Comparison of ENCODE assay signal across 8 cellular contexts in genomic region chr3:151203053-151203420, GRCh38. TPM values are rescaled to one million over a fixed set of nuclear protein-coding genes. Genes with fewer than 3 reads are reported as not detected.
DNase-seq lines count a peak whose midpoint lies in the region; ATAC-seq and TF ChIP-seq lines count a peak whose summit lies in the region.

Gene GPR171, minus strand, starts transcription at chr3:151203216. Its CDS starts 3,830 bp downstream, at chr3:151199386.

- no peak within 1 kb of the TSS for H3K27ac ChIP-seq in neural progenitor cell
- H3K27ac ChIP-seq in esophagus muscularis mucosa (replicated peaks in 1 of 4), result no peak within 1 kb of the TSS

- WGBS in esophagus muscularis mucosa, result 91% methylated on average over 3 of the region's 3 CpGs

- H3K27me3 Mint-ChIP-seq in activated naive CD4-positive, alpha-beta T cell treated with anti-CD3 and anti-CD28 coated beads for 36 hours (ENCODE audit: low read depth), result no peaks in the 10 kb centered on the region
- no peaks in the 10 kb centered on the region for H3K27me3 Mint-ChIP-seq in neural progenitor cell (ENCODE audit: insufficient read depth, low read depth)

- no peaks in the 10 kb centered on the region for H3K4me1 ChIP-seq in neural progenitor cell
- no peaks in the 10 kb centered on the region for H3K4me1 ChIP-seq in esophagus muscularis mucosa

- H3K9me3 ChIP-seq in neural progenitor cell (ENCODE audit: low read depth) (no peaks in the 10 kb centered on the region), esophagus muscularis mucosa (no peaks in the 10 kb centered on the region)

- TF ChIP-seq EP300 in esophagus muscularis mucosa (IDR thresholded peaks at IDR 0.05), result no peak

- H3K79me2 ChIP-seq in neural progenitor cell (ENCODE audit: low read depth), result no peaks in the 10 kb centered on the region

- H3K36me3 Mint-ChIP-seq in activated naive CD4-positive, alpha-beta T cell treated with anti-CD3 and anti-CD28 coated beads for 36 hours (ENCODE audit: low read depth), result peaks cover 47% of the 10 kb centered on the region
- H3K36me3 Mint-ChIP-seq in stimulated activated effector memory CD8-positive, alpha-beta T cell treated with anti-CD3 and anti-CD28 coated beads, Interleukin-12 subunit alpha, Interleukin-12 subunit beta, amount 100 ng/mL, for 72 hours, result peaks cover 85% of the 10 kb centered on the region
- peaks cover 5% of the 10 kb centered on the region for H3K36me3 Mint-ChIP-seq in neural progenitor cell

- no peak within 1 kb of the TSS for H2AFZ ChIP-seq in neural progenitor cell (replicated peaks)

- no peaks in the 10 kb centered on the region for H3K36me3 ChIP-seq in neural progenitor cell
- no peaks in the 10 kb centered on the region for H3K36me3 ChIP-seq in esophagus muscularis mucosa

- DNase-seq in activated naive CD4-positive, alpha-beta T cell treated with anti-CD3 and anti-CD28 coated beads for 36 hours, result peak; percentile 81
- DNase-seq in stimulated activated effector memory CD8-positive, alpha-beta T cell treated with anti-CD3 and anti-CD28 coated beads, Interleukin-12 subunit alpha, Interleukin-12 subunit beta, amount 100 ng/mL, for 72 hours (ENCODE audit: low spot score in 2 of 2), result peak in 1 of 2 donors; percentile 82
- no peak for DNase-seq in NCI-H2029 (lab: John Stamatoyannopoulos, UW)
- no peak for DNase-seq in neural progenitor cell (ENCODE audit: low spot score)
- DNase-seq in esophagus muscularis mucosa (ENCODE audit: extremely low spot score), result no peak
- no peak for DNase-seq in NCI-H2081 (lab: John Stamatoyannopoulos, UW)

- ATAC-seq in GM21367 (IDR thresholded peaks at IDR 0.05; ENCODE audit: unreplicated experiment) (peak; percentile 90), HG03571 (IDR thresholded peaks at IDR 0.05; ENCODE audit: unreplicated experiment) (peak; percentile 85)
- peak; percentile 84 for ATAC-seq in stimulated activated effector memory CD8-positive, alpha-beta T cell treated with anti-CD3 and anti-CD28 coated beads, Interleukin-12 subunit alpha, Interleukin-12 subunit beta, amount 100 ng/mL, for 72 hours

- intact Hi-C loops in activated naive CD4-positive, alpha-beta T cell treated with anti-CD3 and anti-CD28 coated beads for 36 hours (cut with micrococcal nuclease), result loop anchor here (1.0 to 10.0 kb wide), 13 partner anchors 12 to 1959 kb away; partner anchors contain the start of genes P2RY14 and RAP2B
- intact Hi-C loops in esophagus muscularis mucosa (cut with DNase I), result no loop called here

- TF ChIP-seq POLR2A in esophagus muscularis mucosa (IDR thresholded peaks at IDR 0.05; ENCODE audit: low read depth), result no peak

- H3K4me2 ChIP-seq in neural progenitor cell, result no peak within 1 kb of the TSS

- peak within 1 kb of the TSS; percentile 100 for H3K27ac Mint-ChIP-seq in activated naive CD4-positive, alpha-beta T cell treated with anti-CD3 and anti-CD28 coated beads for 36 hours
- H3K27ac Mint-ChIP-seq in stimulated activated effector memory CD8-positive, alpha-beta T cell treated with anti-CD3 and anti-CD28 coated beads, Interleukin-12 subunit alpha, Interleukin-12 subunit beta, amount 100 ng/mL, for 72 hours, result peak within 1 kb of the TSS; percentile 95
- H3K27ac Mint-ChIP-seq in neural progenitor cell, result no peak within 1 kb of the TSS

- H3K4me1 Mint-ChIP-seq in activated naive CD4-positive, alpha-beta T cell treated with anti-CD3 and anti-CD28 coated beads for 36 hours (ENCODE audit: low read depth), result peaks cover 60% of the 10 kb centered on the region
- peaks cover 47% of the 10 kb centered on the region for H3K4me1 Mint-ChIP-seq in stimulated activated effector memory CD8-positive, alpha-beta T cell treated with anti-CD3 and anti-CD28 coated beads, Interleukin-12 subunit alpha, Interleukin-12 subunit beta, amount 100 ng/mL, for 72 hours
- H3K4me1 Mint-ChIP-seq in neural progenitor cell, result no peaks in the 10 kb centered on the region

- no peak within 1 kb of the TSS for H3K4me3 ChIP-seq in neural progenitor cell
- no peak within 1 kb of the TSS for H3K4me3 ChIP-seq in esophagus muscularis mucosa

- H4K20me1 ChIP-seq in neural progenitor cell (ENCODE audit: low read depth), result no peaks in the 10 kb centered on the region

- CTCF ChIA-PET in activated naive CD4-positive, alpha-beta T cell treated with anti-CD3 and anti-CD28 coated beads for 36 hours (lab: Charles Lee), result interaction anchor here (0.7 to 1.5 kb wide), 6 partner anchors 24 to 441 kb away, joined by 3 to 7 read pairs (median 3); no protein-coding TSS in a partner anchor

- H3K4me3 Mint-ChIP-seq in activated naive CD4-positive, alpha-beta T cell treated with anti-CD3 and anti-CD28 coated beads for 36 hours, result peak within 1 kb of the TSS; percentile 94
- H3K4me3 Mint-ChIP-seq in stimulated activated effector memory CD8-positive, alpha-beta T cell treated with anti-CD3 and anti-CD28 coated beads, Interleukin-12 subunit alpha, Interleukin-12 subunit beta, amount 100 ng/mL, for 72 hours, result peak within 1 kb of the TSS; percentile 76
- no peak within 1 kb of the TSS for H3K4me3 Mint-ChIP-seq in neural progenitor cell

- H3K9me3 Mint-ChIP-seq in activated naive CD4-positive, alpha-beta T cell treated with anti-CD3 and anti-CD28 coated beads for 36 hours, result peaks cover 2% of the 10 kb centered on the region
- no peaks in the 10 kb centered on the region for H3K9me3 Mint-ChIP-seq in stimulated activated effector memory CD8-positive, alpha-beta T cell treated with anti-CD3 and anti-CD28 coated beads, Interleukin-12 subunit alpha, Interleukin-12 subunit beta, amount 100 ng/mL, for 72 hours
- no peaks in the 10 kb centered on the region for H3K9me3 Mint-ChIP-seq in neural progenitor cell

- TF ChIP-seq CTCF in neural progenitor cell (IDR thresholded peaks at IDR 0.05) (no peak), esophagus muscularis mucosa (IDR thresholded peaks at IDR 0.05) (no peak)

- H3K27me3 ChIP-seq in neural progenitor cell (no peaks in the 10 kb centered on the region), esophagus muscularis mucosa (no peaks in the 10 kb centered on the region)

- no peaks in the 10 kb centered on the region for H3F3A ChIP-seq in neural progenitor cell (ENCODE audit: low read depth)

- no peak within 1 kb of the TSS for H3K9ac ChIP-seq in neural progenitor cell

RNA-seq across cellular contexts. Expression of gene GPR171, which starts in this region (rescaled TPM):
- total RNA-seq in activated naive CD4-positive, alpha-beta T cell treated with anti-CD3 and anti-CD28 coated beads for 36 hours, result 10 to 100 TPM; 42.8 to 46.9 TPM
- not detected in 2 replicates for total RNA-seq in neural progenitor cell (ENCODE audit: low replicate concordance)
- 1 to 10 TPM in 2 of 4 donors, under 1 TPM in 2; 0.46 to 3.7 (median 1.3) TPM for total RNA-seq in esophagus muscularis mucosa

Comparison
In these comparisons a context has a peak if more than half of its experiments do, and no peak if none do; other contexts are left out.
1. RNA of gene GPR171 (total RNA-seq): 42.8 to 46.9 TPM in activated naive CD4-positive, alpha-beta T cell treated with anti-CD3 and anti-CD28 coated beads for 36 hours; 0.46 to 3.7 TPM in esophagus muscularis mucosa and not detected in neural progenitor cell; every median in the first group is over 4 times any median in the second.
2. Peak in every context shown above with its lines, with median percentiles within 50 percentile points of each other: ATAC-seq.